In the genomic region with DNA sequence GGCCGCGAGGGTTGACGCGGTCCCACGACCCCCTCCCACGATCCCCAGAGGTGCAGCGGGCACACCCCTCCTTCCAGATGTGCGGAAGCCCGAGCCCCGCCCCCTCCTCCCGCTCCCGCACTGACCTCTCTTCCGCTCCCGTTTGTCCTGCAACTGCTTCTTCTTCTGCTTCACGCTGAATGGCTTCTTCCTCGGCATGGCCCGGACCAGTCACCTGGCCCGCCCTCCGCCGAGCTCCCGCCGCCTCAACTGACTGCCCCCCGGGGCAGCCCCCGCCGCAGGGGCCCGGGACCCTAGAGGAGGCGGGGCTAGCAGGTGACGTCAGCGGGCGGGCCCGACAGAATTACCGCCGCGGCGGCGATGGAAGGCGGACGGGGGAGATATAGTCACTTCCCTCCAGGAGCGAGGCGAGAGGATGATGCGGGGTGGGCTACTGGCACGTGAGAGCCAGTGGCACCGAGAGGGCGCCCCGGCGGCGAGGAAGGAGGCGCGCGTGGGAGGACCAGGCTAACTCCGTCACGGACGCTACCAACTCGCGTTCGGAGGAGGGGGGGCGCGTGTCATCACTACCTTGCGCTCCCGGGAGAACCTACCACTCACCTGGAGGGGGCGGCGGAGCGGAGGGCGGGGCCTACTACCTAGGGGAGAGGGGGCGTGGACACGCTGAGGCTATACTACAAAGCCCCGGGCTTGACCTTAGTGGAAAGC, we compare ENCODE assay signal across 8 cellular contexts. TPM values are rescaled to one million over a fixed set of nuclear protein-coding genes. Genes with fewer than 3 reads are reported as not detected.
DNase-seq lines count a peak whose midpoint lies in the region; ATAC-seq and TF ChIP-seq lines count a peak whose summit lies in the region.

Gene GNL1, minus strand, starts transcription at position 484 of the 708 bp plus-strand sequence. Its CDS starts 286 bp downstream, at position 198.

- H3K27me3 Mint-ChIP-seq in activated T-helper 17 cell treated with anti-CD3 and anti-CD28 coated beads, Interleukin-2, amount 50 U/mL, for 72 hours = no peaks in the 10 kb centered on the region
- H3K27me3 Mint-ChIP-seq in natural killer cell (ENCODE audit: low read depth in 2 of 2) = no peaks in the 10 kb centered on the region

- DNase-seq in DND-41 = peak; percentile 92
- peak; percentile 92 for DNase-seq in GM23248
- DNase-seq in LHCN-M2 (ENCODE audit: low read depth) = peak; percentile 83
- DNase-seq in RWPE1 (ENCODE audit: low spot score) = peak; percentile 98
- peak; percentile 85 to 91 for DNase-seq in fibroblast of lung (ENCODE audit: low read depth in 2 of 2)
- peak; percentile 97 for DNase-seq in natural killer cell
- peak; percentile 99 for DNase-seq in stimulated activated naive CD8-positive, alpha-beta T cell treated with anti-CD3 and anti-CD28 coated beads, Interleukin-15, Interleukin-2, amounts not matched to agents 100 U/mL and 50 U/mL, for 24 hours

- H3K9ac ChIP-seq in DND-41 (ENCODE audit: low read depth, low read length) (peak within 1 kb of the TSS; percentile 64), GM23248 (peak within 1 kb of the TSS; percentile 96), fibroblast of lung (ENCODE audit: insufficient read depth, low read length) (peak within 1 kb of the TSS; percentile 98)

- peaks cover 37% of the 10 kb centered on the region for H3K4me1 Mint-ChIP-seq in activated T-helper 17 cell treated with anti-CD3 and anti-CD28 coated beads, Interleukin-2, amount 50 U/mL, for 72 hours
- peaks cover 35 to 54% of the 10 kb centered on the region in 2 donors for H3K4me1 Mint-ChIP-seq in natural killer cell

- peaks cover 11% of the 10 kb centered on the region; the same call in 1 of the 2 replicates for H4K20me1 ChIP-seq in DND-41 (ENCODE audit: insufficient read depth, low read length)
- no peaks in the 10 kb centered on the region for H4K20me1 ChIP-seq in GM23248 (ENCODE audit: insufficient read depth)
- H4K20me1 ChIP-seq in fibroblast of lung (ENCODE audit: control insufficient read depth, extremely low read depth, insufficient read depth, low read length) = no peaks in the 10 kb centered on the region

- no peaks in the 10 kb centered on the region for H3K9me3 Mint-ChIP-seq in activated T-helper 17 cell treated with anti-CD3 and anti-CD28 coated beads, Interleukin-2, amount 50 U/mL, for 72 hours
- H3K9me3 Mint-ChIP-seq in natural killer cell = no peaks in the 10 kb centered on the region

- 1% methylated on average over 46 to 67 of the region's 67 CpGs for WGBS in GM23248 (ENCODE audit: low coverage in 1 of 2, low lambda C conversion rate in 2 of 2, missing lambda C conversion rate in 2 of 2), 2 experiments

- in situ Hi-C loops in GM23248 (cut with MboI) = no loop called here

- peaks cover 53% of the 10 kb centered on the region for H3K36me3 ChIP-seq in DND-41 (ENCODE audit: insufficient read depth, low read length)
- peaks cover 8% of the 10 kb centered on the region; the same call in 1 of the 2 replicates for H3K36me3 ChIP-seq in GM23248 (ENCODE audit: low read depth)
- H3K36me3 ChIP-seq in fibroblast of lung (ENCODE audit: control insufficient read depth, insufficient read depth, low read length) = peaks cover 17% of the 10 kb centered on the region

- H3K9me3 ChIP-seq in DND-41 (ENCODE audit: insufficient read depth, low read length, severe bottlenecking) (no peaks in the 10 kb centered on the region), GM23248 (ENCODE audit: low read depth) (no peaks in the 10 kb centered on the region), fibroblast of lung (ENCODE audit: control insufficient read depth, insufficient read depth, low read depth, low read length) (no peaks in the 10 kb centered on the region)

- H3K4me1 ChIP-seq in DND-41 (ENCODE audit: insufficient read depth, low read length) = peaks cover 31% of the 10 kb centered on the region
- peaks cover 8% of the 10 kb centered on the region; the same call in 1 of the 2 replicates for H3K4me1 ChIP-seq in GM23248 (ENCODE audit: insufficient read depth)
- no peaks in the 10 kb centered on the region for H3K4me1 ChIP-seq in fibroblast of lung (ENCODE audit: control insufficient read depth, extremely low read depth, insufficient read depth, low read length)

- H3K79me2 ChIP-seq in DND-41 (ENCODE audit: insufficient read depth, low read length) (peaks cover 31% of the 10 kb centered on the region), GM23248 (ENCODE audit: insufficient read depth) (peaks cover 72% of the 10 kb centered on the region), fibroblast of lung (ENCODE audit: control insufficient read depth, insufficient read depth, low read length) (peaks cover 16% of the 10 kb centered on the region)

- peak; percentile 62 for ATAC-seq in DND-41 (ENCODE audit: insufficient read depth, low read depth)
- ATAC-seq in activated T-helper 17 cell treated with anti-CD3 and anti-CD28 coated beads, Interleukin-2, amount 50 U/mL, for 72 hours (replicated peaks) = peak; percentile 92
- ATAC-seq in natural killer cell = peak; percentile 79 to 93 (median 80)
- peak; percentile 91 for ATAC-seq in stimulated activated naive CD8-positive, alpha-beta T cell treated with anti-CD3 and anti-CD28 coated beads, Interleukin-15, Interleukin-2, amounts not matched to agents 100 U/mL and 50 U/mL, for 24 hours

- no peaks in the 10 kb centered on the region for H3K9me2 ChIP-seq in GM23248 (ENCODE audit: insufficient read depth)

- H3K36me3 Mint-ChIP-seq in activated T-helper 17 cell treated with anti-CD3 and anti-CD28 coated beads, Interleukin-2, amount 50 U/mL, for 72 hours (ENCODE audit: low read depth) = peaks cover 100% of the 10 kb centered on the region
- H3K36me3 Mint-ChIP-seq in natural killer cell = peaks cover 11% of the 10 kb centered on the region

- H3K27ac Mint-ChIP-seq in activated T-helper 17 cell treated with anti-CD3 and anti-CD28 coated beads, Interleukin-2, amount 50 U/mL, for 72 hours = peak within 1 kb of the TSS; percentile 99
- H3K27ac Mint-ChIP-seq in natural killer cell = peak within 1 kb of the TSS; percentile 98 to 100

- intact Hi-C loops in natural killer cell (cut with micrococcal nuclease) = loop anchor here (1.0 kb wide), 3 partner anchors 15 to 161 kb away; partner anchors contain the start of genes ABCF1, MDC1, MRPS18B and PPP1R10

- H3F3A ChIP-seq in GM23248 (ENCODE audit: insufficient read depth) = no peaks in the 10 kb centered on the region

- H3K4me3 ChIP-seq in DND-41 (ENCODE audit: low read depth in 1 of 2, low read length in 2 of 2) (peak within 1 kb of the TSS; percentile 26 to 62), GM23248 (peak within 1 kb of the TSS; percentile 95), fibroblast of lung (replicated peaks in 1 of 4; ENCODE audit: control extremely low read depth in 1 of 4, insufficient read depth in 1 of 4, low read depth in 3 of 4, low read length in 4 of 4) (peak within 1 kb of the TSS; percentile 89 to 100 (median 93))

- peak within 1 kb of the TSS; percentile 96 for H3K4me3 Mint-ChIP-seq in activated T-helper 17 cell treated with anti-CD3 and anti-CD28 coated beads, Interleukin-2, amount 50 U/mL, for 72 hours
- H3K4me3 Mint-ChIP-seq in natural killer cell = peak within 1 kb of the TSS; percentile 98

- peak within 1 kb of the TSS; percentile 80 for H3K27ac ChIP-seq in DND-41 (ENCODE audit: low read length)
- peak within 1 kb of the TSS; percentile 96 for H3K27ac ChIP-seq in GM23248
- H3K27ac ChIP-seq in RWPE1 = peak within 1 kb of the TSS; percentile 95
- H3K27ac ChIP-seq in fibroblast of lung (ENCODE audit: insufficient read depth, low read length) = peak within 1 kb of the TSS; percentile 99

- POLR2A ChIA-PET in RWPE1 (lab: Yijun Ruan, JAX; ENCODE audit: low non-redundant PET) = no interaction called here

- H3K4me2 ChIP-seq in DND-41 (ENCODE audit: insufficient read depth, low read length) = peak within 1 kb of the TSS; percentile 95
- H3K4me2 ChIP-seq in GM23248 (ENCODE audit: unreplicated experiment) = peak within 1 kb of the TSS; percentile 97
- peak within 1 kb of the TSS; percentile 93 for H3K4me2 ChIP-seq in fibroblast of lung (ENCODE audit: extremely low read depth, insufficient read depth, low read length)

- CTCF ChIA-PET in RWPE1 (lab: Yijun Ruan, JAX) = interaction anchor here (0.6 to 3.6 kb wide), 2 partner anchors 11 to 103 kb away, joined by 7 to 24 read pairs; no protein-coding TSS in a partner anchor

- peak; percentile 25 for TF ChIP-seq CTCF in DND-41 (IDR thresholded peaks at IDR 0.05; ENCODE audit: borderline replicate concordance, extremely low read depth, low read length, poor library complexity, severe bottlenecking)
- no peak for TF ChIP-seq CTCF in RWPE1 (conservative IDR thresholded peaks at IDR 0.05; ENCODE audit: low read depth)
- no peak for TF ChIP-seq CTCF in fibroblast of lung (conservative IDR thresholded peaks at IDR 0.05 in 1 of 2, IDR thresholded peaks at IDR 0.05 in 1 of 2; ENCODE audit: low read depth in 1 of 2, low read length in 2 of 2)
- no peak for TF ChIP-seq CTCF in natural killer cell (IDR thresholded peaks at IDR 0.05)

- H2AFZ ChIP-seq in DND-41 (ENCODE audit: low read depth, low read length) (peak within 1 kb of the TSS; percentile 66), GM23248 (peak within 1 kb of the TSS; percentile 92), fibroblast of lung (ENCODE audit: low read length) (peak within 1 kb of the TSS; percentile 85)

- H3K27me3 ChIP-seq in DND-41 (ENCODE audit: insufficient read depth, low read length, poor library complexity) = no peaks in the 10 kb centered on the region
- no peaks in the 10 kb centered on the region for H3K27me3 ChIP-seq in GM23248 (replicated peaks; ENCODE audit: insufficient read depth)
- no peaks in the 10 kb centered on the region for H3K27me3 ChIP-seq in fibroblast of lung (ENCODE audit: control insufficient read depth, insufficient read depth, low read length)

RNA-seq across cellular contexts. Expression of gene GNL1, which starts in this region (rescaled TPM):
- 62.3 and 64.8 TPM in 2 replicates for total RNA-seq in GM23248 (2014; rRNA removed; shearing (Covaris generic))
- polyA plus RNA-seq in GM23248 (2016; fragmentation: Nextera tagmentation; extraction: Ambion mirVana) = 72.1 and 78.9 TPM in 2 replicates
- 51.1 TPM in 2 replicates for total RNA-seq in LHCN-M2 (2014; rRNA removed)
- polyA plus RNA-seq in LHCN-M2 (2012) = 58.1 TPM
- total RNA-seq in activated T-helper 17 cell treated with anti-CD3 and anti-CD28 coated beads, Interleukin-2, amount 50 U/mL, for 72 hours = 100 to 1,000 TPM; 102 to 117 TPM
- 50.1 and 67.0 TPM in 2 replicates for total RNA-seq in fibroblast of lung
- polyA plus RNA-seq in fibroblast of lung = 33.4 and 35.2 TPM in 2 replicates
- polyA plus RNA-seq in fibroblast of lung (2012) = 57.9 and 66.9 TPM in 2 replicates
- polyA minus RNA-seq in fibroblast of lung (ENCODE audit: low replicate concordance) = 67.2 and 135 TPM in 2 replicates
- 100 to 1,000 TPM; 137 to 208 (median 187) TPM for total RNA-seq in natural killer cell

Comparison
In these comparisons a context has a peak if more than half of its experiments do, and no peak if none do; other contexts are left out.
1. Peak in every context shown above with its lines: DNase-seq, ATAC-seq, H3K4me3 ChIP-seq and H3K27ac ChIP-seq.
2. H3K4me3 ChIP-seq: peak in every context shown above with its lines; median percentile 95 in GM23248; 93 in fibroblast of lung; 44 in DND-41.